In genomic region chr13:23558675-23559536, GRCh38 we compare ENCODE assay signal across 9 cellular contexts. TPM values are rescaled to one million over a fixed set of nuclear protein-coding genes. Genes with fewer than 3 reads are reported as not detected.
DNase-seq lines count a peak whose midpoint lies in the region; ATAC-seq and TF ChIP-seq lines count a peak whose summit lies in the region.
"Had no signal": no experiment of that assay in that cellular context is flagged by ENCODE, and none has a peak within 500 bp of the region (broad histone marks: within the 10 kb centered on the region; RNA-seq: fewer than 3 reads in every experiment).

No MANE protein-coding gene starts in this region.

- H3K36me3 ChIP-seq in breast epithelium, result no peaks in the 10 kb centered on the region

- H3K4me3 Mint-ChIP-seq in activated CD8-positive, alpha-beta T cell treated with anti-CD3 and anti-CD28 coated beads for 36 hours, result no peak overlapping the region
- H3K4me3 Mint-ChIP-seq in activated CD8-positive, alpha-beta T cell treated with anti-CD3 and anti-CD28 coated beads, Interleukin-2, amount 10 ng/mL, durations not matched to agents 7 days and 5 days, result no peak overlapping the region
- no peak overlapping the region for H3K4me3 Mint-ChIP-seq in CD14-positive monocyte

- CTCF ChIA-PET in activated CD8-positive, alpha-beta T cell treated with anti-CD3 and anti-CD28 coated beads for 36 hours (lab: Charles Lee), result no interaction called here
- CTCF ChIA-PET in activated CD8-positive, alpha-beta T cell treated with anti-CD3 and anti-CD28 coated beads, Interleukin-2, amount 10 ng/mL, durations not matched to agents 7 days and 5 days (lab: Charles Lee), result no interaction called here

- peaks cover 13% of the 10 kb centered on the region for H3K27me3 Mint-ChIP-seq in activated CD8-positive, alpha-beta T cell treated with anti-CD3 and anti-CD28 coated beads for 36 hours
- peaks cover 8% of the 10 kb centered on the region for H3K27me3 Mint-ChIP-seq in activated CD8-positive, alpha-beta T cell treated with anti-CD3 and anti-CD28 coated beads, Interleukin-2, amount 10 ng/mL, durations not matched to agents 7 days and 5 days (ENCODE audit: low read depth)
- H3K27me3 Mint-ChIP-seq in CD14-positive monocyte (ENCODE audit: low read depth in 3 of 3), result peaks cover 2 to 3% (median 2%) of the 10 kb centered on the region in 3 donors

- no peak for TF ChIP-seq POLR2A in breast epithelium (IDR thresholded peaks at IDR 0.05)

- no peaks in the 10 kb centered on the region for H3K36me3 Mint-ChIP-seq in activated CD8-positive, alpha-beta T cell treated with anti-CD3 and anti-CD28 coated beads for 36 hours (ENCODE audit: low read depth)
- H3K36me3 Mint-ChIP-seq in activated CD8-positive, alpha-beta T cell treated with anti-CD3 and anti-CD28 coated beads, Interleukin-2, amount 10 ng/mL, durations not matched to agents 7 days and 5 days (ENCODE audit: low read depth), result no peaks in the 10 kb centered on the region
- H3K36me3 Mint-ChIP-seq in CD14-positive monocyte, result no peaks in the 10 kb centered on the region

- TF ChIP-seq CTCF in activated CD8-positive, alpha-beta T cell treated with anti-CD3 and anti-CD28 coated beads for 36 hours (IDR thresholded peaks at IDR 0.05), result no peak
- TF ChIP-seq CTCF in breast epithelium (IDR thresholded peaks at IDR 0.05), result no peak
- no peak for TF ChIP-seq CTCF in CD14-positive monocyte (IDR thresholded peaks at IDR 0.05)

- POLR2A ChIA-PET in activated CD8-positive, alpha-beta T cell treated with anti-CD3 and anti-CD28 coated beads for 36 hours (lab: Charles Lee), result no interaction called here
- POLR2A ChIA-PET in activated CD8-positive, alpha-beta T cell treated with anti-CD3 and anti-CD28 coated beads, Interleukin-2, amount 10 ng/mL, durations not matched to agents 7 days and 5 days (lab: Charles Lee), result no interaction called here

- no peak overlapping the region for H3K27ac Mint-ChIP-seq in activated CD8-positive, alpha-beta T cell treated with anti-CD3 and anti-CD28 coated beads for 36 hours
- H3K27ac Mint-ChIP-seq in activated CD8-positive, alpha-beta T cell treated with anti-CD3 and anti-CD28 coated beads, Interleukin-2, amount 10 ng/mL, durations not matched to agents 7 days and 5 days, result no peak overlapping the region
- no peak overlapping the region for H3K27ac Mint-ChIP-seq in CD14-positive monocyte

- peak overlapping the region in 2 of 3 donors; percentile 12 to 49 for H3K4me3 ChIP-seq in breast epithelium

- no peaks in the 10 kb centered on the region for H3K4me1 Mint-ChIP-seq in activated CD8-positive, alpha-beta T cell treated with anti-CD3 and anti-CD28 coated beads for 36 hours (ENCODE audit: low read depth)
- no peaks in the 10 kb centered on the region for H3K4me1 Mint-ChIP-seq in activated CD8-positive, alpha-beta T cell treated with anti-CD3 and anti-CD28 coated beads, Interleukin-2, amount 10 ng/mL, durations not matched to agents 7 days and 5 days (ENCODE audit: low read depth)
- no peaks in the 10 kb centered on the region for H3K4me1 Mint-ChIP-seq in CD14-positive monocyte

- H3K27me3 ChIP-seq in breast epithelium, result no peaks in the 10 kb centered on the region

- no peaks in the 10 kb centered on the region for H3K9me3 ChIP-seq in breast epithelium

- ATAC-seq in activated CD8-positive, alpha-beta T cell treated with anti-CD3 and anti-CD28 coated beads for 36 hours, result peak; percentile 88
- ATAC-seq in activated CD8-positive, alpha-beta T cell treated with anti-CD3 and anti-CD28 coated beads, Interleukin-2, amount 10 ng/mL, durations not matched to agents 7 days and 5 days, result no peak
- no peak for ATAC-seq in HG03571 (IDR thresholded peaks at IDR 0.05; ENCODE audit: unreplicated experiment)

- peak; percentile 40 for DNase-seq in activated CD8-positive, alpha-beta T cell treated with anti-CD3 and anti-CD28 coated beads for 36 hours
- no peak for DNase-seq in activated CD8-positive, alpha-beta T cell treated with anti-CD3 and anti-CD28 coated beads, Interleukin-2, amount 10 ng/mL, durations not matched to agents 7 days and 5 days
- DNase-seq in NCI-H69 (lab: John Stamatoyannopoulos, UW), result peak; percentile 76
- peak in 1 of 2 donors; percentile 60 for DNase-seq in breast epithelium (ENCODE audit: low spot score in 2 of 2)
- peak; percentile 20 for DNase-seq in mucosa of gallbladder (ENCODE audit: low spot score)
- DNase-seq in CD14-positive monocyte (ENCODE audit: low spot score), result no peak
- no peak for DNase-seq in effector CD4-positive, alpha-beta T cell

- intact Hi-C loops in activated CD8-positive, alpha-beta T cell treated with anti-CD3 and anti-CD28 coated beads for 36 hours (cut with micrococcal nuclease), result no loop called here
- intact Hi-C loops in breast epithelium (cut with DNase I; ENCODE audit: low total_unique reads), result no loop called here
- intact Hi-C loops in CD14-positive monocyte (cut with micrococcal nuclease), result no loop called here

- H3K9me3 Mint-ChIP-seq in activated CD8-positive, alpha-beta T cell treated with anti-CD3 and anti-CD28 coated beads for 36 hours, result no peaks in the 10 kb centered on the region
- no peaks in the 10 kb centered on the region for H3K9me3 Mint-ChIP-seq in activated CD8-positive, alpha-beta T cell treated with anti-CD3 and anti-CD28 coated beads, Interleukin-2, amount 10 ng/mL, durations not matched to agents 7 days and 5 days (ENCODE audit: insufficient read depth)
- H3K9me3 Mint-ChIP-seq in CD14-positive monocyte, result peaks cover 0 to 2% (median 0%) of the 10 kb centered on the region in 7 donors

- H3K27ac ChIP-seq in breast epithelium, result peak overlapping the region; percentile 78 to 85

- no peaks in the 10 kb centered on the region for H3K4me1 ChIP-seq in breast epithelium

RNA-seq across cellular contexts. Expression of gene TNFRSF19, which starts 11.3 kb away (rescaled TPM):
- not detected for total RNA-seq in activated CD8-positive, alpha-beta T cell treated with anti-CD3 and anti-CD28 coated beads for 36 hours
- under 1 TPM in 1 of 2 experiments, not detected in 1; 0.11 TPM for total RNA-seq in activated CD8-positive, alpha-beta T cell treated with anti-CD3 and anti-CD28 coated beads, Interleukin-2, amount 10 ng/mL, durations not matched to agents 7 days and 5 days
- 1 to 10 TPM; 5.3 to 9.1 (median 7.9) TPM for total RNA-seq in breast epithelium
- total RNA-seq in mucosa of gallbladder, result 6.4 TPM
- polyA plus RNA-seq in CD14-positive monocyte, result under 1 TPM in 1 of 2 donors, not detected in 1; 0.11 TPM
- total RNA-seq: activated CD8-positive, alpha-beta memory T cell treated with anti-CD3 and anti-CD28 coated beads for 36 hours had no signal

Comparison
In these comparisons a context has a peak if more than half of its experiments do, and no peak if none do; other contexts are left out.
1. DNase-seq: peak in activated CD8-positive, alpha-beta T cell treated with anti-CD3 and anti-CD28 coated beads for 36 hours (single experiment), NCI-H69 (single experiment) and mucosa of gallbladder (single experiment); none in activated CD8-positive, alpha-beta T cell treated with anti-CD3 and anti-CD28 coated beads, Interleukin-2, amount 10 ng/mL, durations not matched to agents 7 days and 5 days (single experiment), CD14-positive monocyte (single experiment) and effector CD4-positive, alpha-beta T cell (single experiment).